In genomic region chr9:112380771-112381181, GRCh38 we compare ENCODE assay signal across 8 cellular contexts. TPM values are rescaled to one million over a fixed set of nuclear protein-coding genes. Genes with fewer than 3 reads are reported as not detected.
DNase-seq lines count a peak whose midpoint lies in the region; ATAC-seq and TF ChIP-seq lines count a peak whose summit lies in the region.

No MANE protein-coding gene starts in this region.

- CTCF ChIA-PET in GM10248 (lab: Yijun Ruan, JAX): interaction anchor here (1.9 to 4.8 kb wide), 3 partner anchors 19 to 295 kb away, joined by 4 to 36 read pairs (median 6); no protein-coding TSS in a partner anchor

- TF ChIP-seq POLR2A in thyroid gland (IDR thresholded peaks at IDR 0.05): no peak

- TF ChIP-seq CTCF in GM10248 (IDR thresholded peaks at IDR 0.05; ENCODE audit: control extremely low read depth, extremely low read depth, low read depth, missing control alignments) (no peak), left lung (IDR thresholded peaks at IDR 0.05) (no peak), thyroid gland (IDR thresholded peaks at IDR 0.05) (no peak)

- no peaks in the 10 kb centered on the region for H3K36me3 ChIP-seq in left lung
- H3K36me3 ChIP-seq in thyroid gland: no peaks in the 10 kb centered on the region

- H3K4me3 ChIP-seq in left lung (peak overlapping the region; percentile 71 to 78), thyroid gland (replicated peaks in 1 of 3) (peak overlapping the region; percentile 60 to 94 (median 84))

- intact Hi-C loops in left lung (cut with DNase I) (no loop called here), thyroid gland (cut with DNase I) (no loop called here)

- ATAC-seq in left lung: peak; percentile 3
- ATAC-seq in HG03196 (IDR thresholded peaks at IDR 0.05; ENCODE audit: unreplicated experiment): no peak
- ATAC-seq in GM21576 (IDR thresholded peaks at IDR 0.05; ENCODE audit: unreplicated experiment): no peak

- DNase-seq in GM10248 (ENCODE audit: extremely low spot score) (peak; percentile 29), NAMALWA (ENCODE audit: low spot score) (peak; percentile 65), brain pericyte (ENCODE audit: low read depth, low spot score) (peak; percentile 15), left lung (no peak), thyroid gland (no peak), activated gamma-delta T cell (lab: John Stamatoyannopoulos, UW) (no peak)

- H3K27me3 ChIP-seq in left lung (no peaks in the 10 kb centered on the region), thyroid gland (no peaks in the 10 kb centered on the region)

- H3K9me3 ChIP-seq in left lung (no peaks in the 10 kb centered on the region), thyroid gland (no peaks in the 10 kb centered on the region)

- POLR2A ChIA-PET in GM10248 (lab: Yijun Ruan, JAX): interaction anchor here (0.6 kb wide), 1 partner anchor 429 kb away, joined by 3 read pairs; no protein-coding TSS in a partner anchor

- 30 to 34% methylated on average over 6 of the region's 6 CpGs for WGBS in thyroid gland, 2 donors

- peak overlapping the region; percentile 99 for H3K27ac ChIP-seq in left lung
- H3K27ac ChIP-seq in thyroid gland: peak overlapping the region in 2 of 3 donors; percentile 96 to 99

- H3K4me1 ChIP-seq in left lung (peaks cover 0 to 67% of the 10 kb centered on the region in 2 donors), thyroid gland (peaks cover 37 to 45% of the 10 kb centered on the region in 2 donors)

RNA-seq across cellular contexts. Expression of gene HSDL2, which starts 0.9 kb away (rescaled TPM):
- total RNA-seq in left lung (10 to 100 TPM; 40.3 to 52.8 TPM), thyroid gland (10 to 100 TPM; 37.8 to 54.8 (median 43.8) TPM)

RNA-seq across cellular contexts. Expression of gene PTBP3, which starts 47.4 kb away (rescaled TPM):
- total RNA-seq in left lung (10 to 100 TPM; 70.9 to 97.0 TPM), thyroid gland (10 to 100 TPM; 33.7 to 89.1 (median 42.4) TPM)

Comparison
In these comparisons a context has a peak if more than half of its experiments do, and no peak if none do; other contexts are left out.
1. DNase-seq: peak in GM10248 (single experiment), NAMALWA (single experiment) and brain pericyte (single experiment); none in left lung (0 of 2), thyroid gland (0 of 2) and activated gamma-delta T cell (single experiment).